Comparison of ENCODE assay signal across 8 cellular contexts in the genomic region with DNA sequence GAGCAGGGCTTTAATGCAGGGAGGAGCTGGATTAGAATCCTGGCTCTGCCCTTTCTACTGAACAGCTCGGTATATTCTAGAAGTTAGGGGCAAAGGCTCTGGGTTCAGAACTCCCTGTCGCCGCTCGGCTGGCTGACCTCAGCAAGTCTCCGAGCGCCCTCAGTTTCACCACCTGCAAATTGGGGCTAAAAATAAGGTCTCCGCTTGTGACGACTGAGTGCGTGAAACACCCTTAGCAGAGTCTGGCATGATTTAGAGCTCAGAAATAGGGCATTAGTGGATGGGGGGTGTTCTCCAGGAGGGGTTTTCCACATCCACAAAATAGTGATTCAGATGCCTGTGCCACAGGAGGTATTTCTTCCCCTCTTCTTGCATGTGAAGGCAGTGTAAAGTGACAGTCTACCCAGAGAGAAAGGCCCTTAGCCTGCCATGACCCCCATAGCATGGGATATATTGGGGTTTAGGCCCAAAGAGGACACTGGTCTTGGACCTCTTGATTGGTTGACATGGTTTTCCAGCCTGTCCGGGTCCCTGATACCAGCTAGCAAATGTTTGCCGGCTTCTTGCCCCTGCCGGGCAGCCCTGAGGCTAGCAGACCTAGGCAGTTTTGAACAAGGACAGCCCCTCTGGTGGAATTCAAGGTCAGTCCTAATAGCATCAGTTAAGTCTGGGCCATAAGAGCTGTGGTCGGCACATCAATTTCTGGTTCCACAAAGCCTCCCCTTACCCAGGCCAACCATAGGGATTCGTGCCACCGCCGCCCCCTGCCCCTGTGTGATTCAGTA. TPM values are rescaled to one million over a fixed set of nuclear protein-coding genes. Genes with fewer than 3 reads are reported as not detected.
DNase-seq lines count a peak whose midpoint lies in the region; ATAC-seq and TF ChIP-seq lines count a peak whose summit lies in the region.

No MANE protein-coding gene starts in this region.

- peak; percentile 0 for ATAC-seq in GM21737 (IDR thresholded peaks at IDR 0.05; ENCODE audit: unreplicated experiment)
- ATAC-seq in WTC11: no peak
- ATAC-seq in HG03521 (IDR thresholded peaks at IDR 0.05; ENCODE audit: unreplicated experiment): no peak
- no peak for ATAC-seq in HG03280 (IDR thresholded peaks at IDR 0.05; ENCODE audit: unreplicated experiment)

- H3K4me1 ChIP-seq in iPS DF 6.9 (ENCODE audit: control insufficient read depth, insufficient read depth, low read length) (peaks cover 11% of the 10 kb centered on the region), spleen (peaks cover 51 to 79% (median 64%) of the 10 kb centered on the region in 6 donors)

- peak overlapping the region; percentile 93; the same call in 1 of the 2 replicates for H3K4me3 ChIP-seq in iPS DF 6.9 (ENCODE audit: low read length)
- H3K4me3 ChIP-seq in spleen: peak overlapping the region; percentile 66 to 92 (median 82)

- POLR2A ChIA-PET in WTC11 (lab: Charles Lee): interaction anchor here (0.6 to 1.5 kb wide), 5 partner anchors 51 to 1109 kb away, joined by 3 to 7 read pairs (median 3); a partner anchor contains a TSS

- H3K4me1 Mint-ChIP-seq in WTC11: peaks cover 38% of the 10 kb centered on the region

- no peak overlapping the region for H3K27ac ChIP-seq in iPS DF 6.9 (ENCODE audit: low read length)
- peak overlapping the region; percentile 77 to 94 (median 91) for H3K27ac ChIP-seq in spleen

- TF ChIP-seq POLR2A in spleen (IDR thresholded peaks at IDR 0.05): no peak

- H3K27ac Mint-ChIP-seq in WTC11: no peak overlapping the region

- TF ChIP-seq CTCF in WTC11 (IDR thresholded peaks at IDR 0.05): no peak
- TF ChIP-seq CTCF in spleen (IDR thresholded peaks at IDR 0.05 in 8 of 11, conservative IDR thresholded peaks at IDR 0.05 in 3 of 11): no peak

- no peaks in the 10 kb centered on the region for H3K9me3 Mint-ChIP-seq in WTC11

- H3K9me3 ChIP-seq in iPS DF 6.9 (ENCODE audit: control insufficient read depth, insufficient read depth, low read length) (no peaks in the 10 kb centered on the region), spleen (no peaks in the 10 kb centered on the region)

- 0 out of 2 replicates have a peak, but pooled peaks cover under 1% of the 10 kb centered on the region for H3K36me3 ChIP-seq in iPS DF 6.9 (ENCODE audit: control insufficient read depth, insufficient read depth, low read length)
- peaks cover 0 to 24% (median 0%) of the 10 kb centered on the region in 6 donors for H3K36me3 ChIP-seq in spleen

- DNase-seq in WTC11 (ENCODE audit: low spot score) (no peak), iPS DF 6.9 (ENCODE audit: low read depth, low spot score) (no peak), spleen (peak; percentile 54), putamen (ENCODE audit: low spot score) (no peak)
- no peak for DNase-seq in stimulated activated CD4-positive, alpha-beta T cell treated with anti-CD3 and anti-CD28 coated beads, Interleukin-4, amount 100 ng/mL, for 1 hour

- CTCF ChIA-PET in WTC11 (lab: Charles Lee): interaction anchor here (1.0 to 3.9 kb wide), 3 partner anchors 64 to 129 kb away, joined by 3 to 20 read pairs (median 6); a partner anchor contains a TSS

- no peaks in the 10 kb centered on the region for H3K27me3 Mint-ChIP-seq in WTC11 (ENCODE audit: low read depth)

- H3K36me3 Mint-ChIP-seq in WTC11: no peaks in the 10 kb centered on the region; the same call in 1 of the 2 replicates

- intact Hi-C loops in spleen (cut with DNase I; ENCODE audit: low total_unique reads): no loop called here

- H3K27me3 ChIP-seq in iPS DF 6.9 (ENCODE audit: control insufficient read depth, insufficient read depth, low read length) (no peaks in the 10 kb centered on the region), spleen (replicated peaks in 1 of 7) (no peaks in the 10 kb centered on the region)

- H3K4me3 Mint-ChIP-seq in WTC11: peak overlapping the region; percentile 85

- no CpG with 5 or more reads among the region's 16 CpGs for WGBS in iPS DF 6.9 (ENCODE audit: insufficient coverage, insufficient read length)
- WGBS in spleen, 5 donors: 35 to 55% (median 45%) methylated on average over 15 to 16 of the region's 16 CpGs

TF ChIP-seq in WTC11, 78 proteins besides CTCF, POLR2A, EP300 and RAD21:
- TF ChIP-seq, protein P1, sequence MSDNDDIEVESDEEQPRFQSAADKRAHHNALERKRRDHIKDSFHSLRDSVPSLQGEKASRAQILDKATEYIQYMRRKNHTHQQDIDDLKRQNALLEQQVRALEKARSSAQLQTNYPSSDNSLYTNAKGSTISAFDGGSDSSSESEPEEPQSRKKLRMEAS (CRISPR knock-in tag; IDR thresholded peaks at IDR 0.05): no peak
- TF ChIP-seq ZNF423 (CRISPR knock-in tag; IDR thresholded peaks at IDR 0.05) (no peak), ZNF317 (CRISPR knock-in tag; IDR thresholded peaks at IDR 0.05; ENCODE audit: borderline replicate concordance, low read depth) (no peak), NFATC4 (CRISPR knock-in tag; IDR thresholded peaks at IDR 0.05) (no peak), GABPB1 (CRISPR knock-in tag; IDR thresholded peaks at IDR 0.05) (no peak)

RNA-seq across cellular contexts. Expression of a gene that starts 1.4 kb away (rescaled TPM):
- total RNA-seq in WTC11 (2021) (89.8 to 101 TPM (median 97.1 TPM) in 3 replicates), spleen (100 to 1,000 TPM in 6 of 7 donors, 10 to 100 TPM in 1; 96.6 to 166 (median 143) TPM)
- 10 to 100 TPM; 36.9 to 84.6 (median 46.8) TPM for polyA plus RNA-seq in spleen
